ENCODE assay signal across 1 cellular context in genomic region chr3:141894524-141895176, GRCh38.
TF ChIP-seq lines count a peak whose summit lies in the region.

No MANE protein-coding gene starts in this region.

TF ChIP-seq in H1, 55 proteins besides CTCF, POLR2A, EP300 and RAD21:
- TF ChIP-seq ATF2 (IDR thresholded peaks at IDR 0.05; ENCODE audit: low read length) (no peak), CEBPB (IDR thresholded peaks at IDR 0.05; ENCODE audit: low read depth, low read length) (peak; percentile 63; the same call in 1 of the 2 replicates), TEAD4 (IDR thresholded peaks at IDR 0.05; ENCODE audit: low read depth, low read length) (no peak)
